In genomic region chr17:2042355-2042929, GRCh38 we compare ENCODE assay signal across 7 cellular contexts. TPM values are rescaled to one million over a fixed set of nuclear protein-coding genes. Genes with fewer than 3 reads are reported as not detected.
DNase-seq lines count a peak whose midpoint lies in the region; ATAC-seq and TF ChIP-seq lines count a peak whose summit lies in the region.

No MANE protein-coding gene starts in this region.

- POLR2A ChIA-PET in GM10248 (lab: Yijun Ruan, JAX): no interaction called here

- H3K27me3 Mint-ChIP-seq in GM23338 (ENCODE audit: insufficient read depth, low read depth, poor library complexity) (peaks cover 24% of the 10 kb centered on the region), mesothelial cell of epicardium (ENCODE audit: low read depth) (no peaks in the 10 kb centered on the region)

- peak overlapping the region; percentile 96 for H3K27ac Mint-ChIP-seq in GM23338
- H3K27ac Mint-ChIP-seq in mesothelial cell of epicardium: peak overlapping the region; percentile 97

- peak overlapping the region; percentile 89 for H3K9ac ChIP-seq in OCI-LY1 (ENCODE audit: low read length)

- H4K20me1 ChIP-seq in GM23338 (replicated peaks; ENCODE audit: insufficient read depth): no peaks in the 10 kb centered on the region; the same call in 1 of the 2 replicates
- no peaks in the 10 kb centered on the region for H4K20me1 ChIP-seq in OCI-LY1 (ENCODE audit: insufficient read depth, low read length)

- TF ChIP-seq CTCF in GM23338 (conservative IDR thresholded peaks at IDR 0.05; ENCODE audit: low read depth in 2 of 2) (peak in 1 of 2 experiments; percentile 28; a peak in 2 of 4 replicates), OCI-LY1 (IDR thresholded peaks at IDR 0.05; ENCODE audit: low read length) (no peak), mesothelial cell of epicardium (IDR thresholded peaks at IDR 0.05; ENCODE audit: unreplicated experiment) (no peak), GM10248 (IDR thresholded peaks at IDR 0.05; ENCODE audit: control extremely low read depth, extremely low read depth, low read depth, missing control alignments) (no peak)

- H3K79me2 ChIP-seq in GM23338 (replicated peaks; ENCODE audit: insufficient read depth) (no peaks in the 10 kb centered on the region), OCI-LY1 (ENCODE audit: insufficient read depth, low read length) (no peaks in the 10 kb centered on the region)

- H3K27me3 ChIP-seq in GM23338 (ENCODE audit: insufficient read depth) (peaks cover 24% of the 10 kb centered on the region), OCI-LY1 (ENCODE audit: insufficient read depth, low read length) (no peaks in the 10 kb centered on the region)

- no peaks in the 10 kb centered on the region for H3K9me3 ChIP-seq in OCI-LY1 (ENCODE audit: low read length)

- H3K36me3 Mint-ChIP-seq in GM23338 (ENCODE audit: low read depth) (peaks cover 16% of the 10 kb centered on the region), mesothelial cell of epicardium (peaks cover 7% of the 10 kb centered on the region)

- H3K9me2 ChIP-seq in GM23338 (ENCODE audit: insufficient read depth) (no peaks in the 10 kb centered on the region), OCI-LY1 (ENCODE audit: low read depth, low read length) (no peaks in the 10 kb centered on the region)

- H3K27ac ChIP-seq in GM23338 (ENCODE audit: low read depth) (peak overlapping the region; percentile 55), OCI-LY1 (ENCODE audit: low read depth, low read length, poor library complexity, severe bottlenecking) (peak overlapping the region; percentile 26)

- ATAC-seq in GM23338: peak; percentile 50
- ATAC-seq in HG03139 (IDR thresholded peaks at IDR 0.05; ENCODE audit: unreplicated experiment): no peak

- H3F3A ChIP-seq in GM23338 (replicated peaks; ENCODE audit: low read depth) (peaks cover 10% of the 10 kb centered on the region; the same call in 1 of the 2 replicates), OCI-LY1 (ENCODE audit: insufficient read depth, low read length) (no peaks in the 10 kb centered on the region)

- CTCF ChIA-PET in GM10248 (lab: Yijun Ruan, JAX): interaction anchor here (1.2 to 3.4 kb wide), 7 partner anchors 11 to 350 kb away, joined by 3 to 20 read pairs (median 4); partner anchors contain the start of gene DPH1

- H2AFZ ChIP-seq in GM23338: peak overlapping the region; percentile 92; the same call in 1 of the 2 replicates
- H2AFZ ChIP-seq in OCI-LY1 (ENCODE audit: low read length): no peak overlapping the region

- H3K4me1 Mint-ChIP-seq in GM23338 (peaks cover 5% of the 10 kb centered on the region; the same call in 2 of the 3 replicates), mesothelial cell of epicardium (peaks cover 18% of the 10 kb centered on the region)

- H3K4me3 Mint-ChIP-seq in GM23338: peak overlapping the region; percentile 97
- peak overlapping the region; percentile 89 for H3K4me3 Mint-ChIP-seq in mesothelial cell of epicardium

- H3K4me2 ChIP-seq in GM23338: peak overlapping the region; percentile 96
- H3K4me2 ChIP-seq in OCI-LY1 (ENCODE audit: low read length): peak overlapping the region; percentile 90

- no peaks in the 10 kb centered on the region for H3K9me3 Mint-ChIP-seq in GM23338
- H3K9me3 Mint-ChIP-seq in mesothelial cell of epicardium: no peaks in the 10 kb centered on the region

- DNase-seq in GM23338 (ENCODE audit: low spot score) (peak; percentile 46), dedifferentiated amniotic fluid mesenchymal stem cell (ENCODE audit: extremely low spot score) (peak; percentile 37), mesothelial cell of epicardium (ENCODE audit: low spot score in 2 of 2, unreplicated experiment in 2 of 2) (peak in 1 of 2 experiments; percentile 51), EL (no peak), GM10248 (ENCODE audit: extremely low spot score) (no peak)

- H3K36me3 ChIP-seq in GM23338 (ENCODE audit: insufficient read depth) (peaks cover 7% of the 10 kb centered on the region; the same call in 1 of the 2 replicates), OCI-LY1 (ENCODE audit: insufficient read depth, low read length) (peaks cover 40% of the 10 kb centered on the region)

- peaks cover 7% of the 10 kb centered on the region for H3K4me1 ChIP-seq in GM23338 (ENCODE audit: insufficient read depth)
- peaks cover 17% of the 10 kb centered on the region for H3K4me1 ChIP-seq in OCI-LY1 (ENCODE audit: insufficient read depth, low read length, severe bottlenecking)

- H3K4me3 ChIP-seq in GM23338 (peak overlapping the region; percentile 87), OCI-LY1 (ENCODE audit: low read depth, low read length, poor library complexity, severe bottlenecking) (peak overlapping the region; percentile 83)

TF ChIP-seq in GM23338, 12 proteins besides CTCF, POLR2A, EP300 and RAD21 (continues in another document):
- TF ChIP-seq EZH2phosphoT487 (IDR thresholded peaks at IDR 0.05; ENCODE audit: unreplicated experiment) (no peak), CREB1 (CRISPR knock-in tag; IDR thresholded peaks at IDR 0.05; ENCODE audit: low read depth) (no peak), EZH2 (IDR thresholded peaks at IDR 0.05; ENCODE audit: low read depth, unreplicated experiment) (no peak), POLR2AphosphoS5 (IDR thresholded peaks at IDR 0.05; ENCODE audit: low read depth) (no peak), JUNB (IDR thresholded peaks at IDR 0.05; ENCODE audit: unreplicated experiment) (no peak)
- TF ChIP-seq, protein P1, sequence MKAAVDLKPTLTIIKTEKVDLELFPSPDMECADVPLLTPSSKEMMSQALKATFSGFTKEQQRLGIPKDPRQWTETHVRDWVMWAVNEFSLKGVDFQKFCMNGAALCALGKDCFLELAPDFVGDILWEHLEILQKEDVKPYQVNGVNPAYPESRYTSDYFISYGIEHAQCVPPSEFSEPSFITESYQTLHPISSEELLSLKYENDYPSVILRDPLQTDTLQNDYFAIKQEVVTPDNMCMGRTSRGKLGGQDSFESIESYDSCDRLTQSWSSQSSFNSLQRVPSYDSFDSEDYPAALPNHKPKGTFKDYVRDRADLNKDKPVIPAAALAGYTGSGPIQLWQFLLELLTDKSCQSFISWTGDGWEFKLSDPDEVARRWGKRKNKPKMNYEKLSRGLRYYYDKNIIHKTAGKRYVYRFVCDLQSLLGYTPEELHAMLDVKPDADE (IDR thresholded peaks at IDR 0.05): no peak
- TF ChIP-seq, protein P2, sequence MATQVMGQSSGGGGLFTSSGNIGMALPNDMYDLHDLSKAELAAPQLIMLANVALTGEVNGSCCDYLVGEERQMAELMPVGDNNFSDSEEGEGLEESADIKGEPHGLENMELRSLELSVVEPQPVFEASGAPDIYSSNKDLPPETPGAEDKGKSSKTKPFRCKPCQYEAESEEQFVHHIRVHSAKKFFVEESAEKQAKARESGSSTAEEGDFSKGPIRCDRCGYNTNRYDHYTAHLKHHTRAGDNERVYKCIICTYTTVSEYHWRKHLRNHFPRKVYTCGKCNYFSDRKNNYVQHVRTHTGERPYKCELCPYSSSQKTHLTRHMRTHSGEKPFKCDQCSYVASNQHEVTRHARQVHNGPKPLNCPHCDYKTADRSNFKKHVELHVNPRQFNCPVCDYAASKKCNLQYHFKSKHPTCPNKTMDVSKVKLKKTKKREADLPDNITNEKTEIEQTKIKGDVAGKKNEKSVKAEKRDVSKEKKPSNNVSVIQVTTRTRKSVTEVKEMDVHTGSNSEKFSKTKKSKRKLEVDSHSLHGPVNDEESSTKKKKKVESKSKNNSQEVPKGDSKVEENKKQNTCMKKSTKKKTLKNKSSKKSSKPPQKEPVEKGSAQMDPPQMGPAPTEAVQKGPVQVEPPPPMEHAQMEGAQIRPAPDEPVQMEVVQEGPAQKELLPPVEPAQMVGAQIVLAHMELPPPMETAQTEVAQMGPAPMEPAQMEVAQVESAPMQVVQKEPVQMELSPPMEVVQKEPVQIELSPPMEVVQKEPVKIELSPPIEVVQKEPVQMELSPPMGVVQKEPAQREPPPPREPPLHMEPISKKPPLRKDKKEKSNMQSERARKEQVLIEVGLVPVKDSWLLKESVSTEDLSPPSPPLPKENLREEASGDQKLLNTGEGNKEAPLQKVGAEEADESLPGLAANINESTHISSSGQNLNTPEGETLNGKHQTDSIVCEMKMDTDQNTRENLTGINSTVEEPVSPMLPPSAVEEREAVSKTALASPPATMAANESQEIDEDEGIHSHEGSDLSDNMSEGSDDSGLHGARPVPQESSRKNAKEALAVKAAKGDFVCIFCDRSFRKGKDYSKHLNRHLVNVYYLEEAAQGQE (IDR thresholded peaks at IDR 0.05; ENCODE audit: unreplicated experiment): no peak

RNA-seq across cellular contexts. Expression of gene OVCA2, which starts 0.6 kb away (rescaled TPM):
- total RNA-seq in GM23338 (2014; rRNA removed; shearing (Covaris generic)): 21.3 and 24.8 TPM in 2 replicates
- polyA plus RNA-seq in GM23338 (2016; fragmentation: Nextera tagmentation; extraction: Ambion mirVana): 14.9 and 15.9 TPM in 2 replicates
- 17.3 to 24.8 TPM (median 24.5 TPM) in 3 replicates for total RNA-seq in mesothelial cell of epicardium

RNA-seq across cellular contexts. Expression of gene HIC1, which starts 12.5 kb away (rescaled TPM):
- 0.17 TPM in 1 of 2 replicates, not detected in the other for total RNA-seq in GM23338 (2014; rRNA removed; shearing (Covaris generic))
- polyA plus RNA-seq in GM23338 (2016; fragmentation: Nextera tagmentation; extraction: Ambion mirVana): 0.23 and 0.26 TPM in 2 replicates
- 97.9 to 99.3 TPM (median 98.9 TPM) in 3 replicates for total RNA-seq in mesothelial cell of epicardium

RNA-seq across cellular contexts. Expression of gene DPH1, which starts 12.5 kb away (rescaled TPM):
- 22.3 and 28.2 TPM in 2 replicates for total RNA-seq in GM23338 (2014; rRNA removed; shearing (Covaris generic))
- polyA plus RNA-seq in GM23338 (2016; fragmentation: Nextera tagmentation; extraction: Ambion mirVana): 9.0 and 11.8 TPM in 2 replicates
- total RNA-seq in mesothelial cell of epicardium: 63.8 to 74.5 TPM (median 71.2 TPM) in 3 replicates

RNA-seq across cellular contexts. Expression of gene RTN4RL1, which starts 17.3 kb away (rescaled TPM):
- total RNA-seq in GM23338 (2014; rRNA removed; shearing (Covaris generic)): 0.17 TPM in 1 of 2 replicates, not detected in the other
- not detected in 2 replicates for polyA plus RNA-seq in GM23338 (2016; fragmentation: Nextera tagmentation; extraction: Ambion mirVana)
- total RNA-seq in mesothelial cell of epicardium: 0.20 to 0.23 TPM (median 0.22 TPM) in 3 replicates

Comparison
In these comparisons a context has a peak if more than half of its experiments do, and no peak if none do; other contexts are left out.
1. DNase-seq: peak in GM23338 (single experiment) and dedifferentiated amniotic fluid mesenchymal stem cell (single experiment); none in EL (single experiment) and GM10248 (single experiment).
2. RNA of gene HIC1, which starts 12.5 kb away (total RNA-seq): 97.9 to 99.3 TPM in mesothelial cell of epicardium; 0.17 TPM in GM23338; every median in the first group is over 10 times any median in the second.